Comparison of ENCODE assay signal across 9 cellular contexts in the genomic region with DNA sequence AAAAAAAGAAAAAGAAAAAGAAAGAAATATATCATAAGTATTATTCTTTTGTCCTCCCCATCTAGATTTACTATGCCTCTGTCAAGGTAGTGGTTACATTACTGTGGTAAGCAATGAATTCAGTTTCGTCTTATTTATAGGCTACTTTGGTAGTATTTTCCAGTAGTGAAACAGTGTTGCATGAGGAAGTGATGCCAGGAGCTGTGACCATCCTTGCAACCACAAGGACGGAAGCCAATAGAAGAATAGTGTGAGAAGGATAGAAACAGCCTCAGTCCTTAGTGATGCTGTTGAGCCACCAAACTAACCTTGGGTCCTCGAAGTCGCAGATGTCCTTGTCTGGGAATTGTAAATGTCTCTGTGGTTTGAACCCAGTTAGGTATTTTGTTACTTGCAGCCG.
DNase-seq lines count a peak whose midpoint lies in the region; ATAC-seq and TF ChIP-seq lines count a peak whose summit lies in the region.
"Had no signal": no experiment of that assay in that cellular context is flagged by ENCODE, and none has a peak within 500 bp of the region (broad histone marks: within the 10 kb centered on the region; RNA-seq: fewer than 3 reads in every experiment).

No MANE protein-coding gene starts in this region.

- H3K4me1 ChIP-seq in mesenchymal stem cell (ENCODE audit: control insufficient read depth, insufficient read depth, low read depth, low read length): peaks cover 8% of the 10 kb centered on the region
- peaks cover 22% of the 10 kb centered on the region for H3K4me1 ChIP-seq in PC-9 (replicated peaks; ENCODE audit: insufficient read depth)

- peak; percentile 66 for ATAC-seq in GM18870 (IDR thresholded peaks at IDR 0.05; ENCODE audit: unreplicated experiment)
- peak; percentile 51 for ATAC-seq in HG02623 (IDR thresholded peaks at IDR 0.05; ENCODE audit: unreplicated experiment)
- ATAC-seq in omental fat pad (ENCODE audit: low FRiP score): no peak
- ATAC-seq: left colon had no signal

- no peak overlapping the region for H3K9ac ChIP-seq in mesenchymal stem cell (ENCODE audit: low read length)

- peak overlapping the region in 1 of 2 experiments; percentile 31 for H2BK12ac ChIP-seq in mesenchymal stem cell (ENCODE audit: low read length in 2 of 2)

- H2AFZ ChIP-seq in mesenchymal stem cell (ENCODE audit: low read depth, low read length) (no peak overlapping the region), PC-9 (no peak overlapping the region)

- no peaks in the 10 kb centered on the region for H4K20me1 ChIP-seq in PC-9 (ENCODE audit: insufficient read depth)

- H3K4me2 ChIP-seq in mesenchymal stem cell (ENCODE audit: low read length, poor library complexity, severe bottlenecking) (no peak overlapping the region), PC-9 (no peak overlapping the region)

- no peaks in the 10 kb centered on the region for H3K9me2 ChIP-seq in PC-9 (ENCODE audit: insufficient read depth)

- no TSS peak for BruUV-seq in PC-9 (replicated peaks; lab: Mats Ljungman, UMichigan)

- H4K8ac ChIP-seq in mesenchymal stem cell (ENCODE audit: low read length): no peak overlapping the region

- no peak overlapping the region for H2AK5ac ChIP-seq in mesenchymal stem cell (ENCODE audit: low read length, severe bottlenecking)

- POLR2A ChIA-PET in PC-9 (lab: Charles Lee; ENCODE audit: unreplicated experiment): no interaction called here

- no peak overlapping the region for H4K91ac ChIP-seq in mesenchymal stem cell (ENCODE audit: low read length)

- H3K27ac ChIP-seq in mesenchymal stem cell (ENCODE audit: low read length, poor library complexity, severe bottlenecking) (no peak overlapping the region), PC-9 (no peak overlapping the region)

- H3K14ac ChIP-seq in mesenchymal stem cell (ENCODE audit: low read length in 2 of 2): no peak overlapping the region

- CTCF ChIA-PET in PC-9 (lab: Charles Lee): no interaction called here

- TF ChIP-seq CTCF in omental fat pad (IDR thresholded peaks at IDR 0.05) (no peak), PC-9 (conservative IDR thresholded peaks at IDR 0.05) (no peak)

- no peaks in the 10 kb centered on the region for H3K79me2 ChIP-seq in PC-9 (ENCODE audit: low read depth)

- no peak overlapping the region for H3K4ac ChIP-seq in mesenchymal stem cell (ENCODE audit: low read depth in 1 of 2, low read length in 2 of 2)

- DNase-seq in Kasumi-1 (lab: John Stamatoyannopoulos, UW) (peak; percentile 58 to 59), mesenchymal stem cell (no peak), omental fat pad (ENCODE audit: low spot score) (no peak), NCI-H345 treated with DMSO at 0.1 percent for 48 hours (lab: John Stamatoyannopoulos, UW; ENCODE audit: unreplicated experiment) (no peak), PC-9 (no peak)
- no peak for DNase-seq in effector CD4-positive, alpha-beta T cell
- DNase-seq: left colon had no signal

- intact Hi-C loops in PC-9 (cut with micrococcal nuclease; ENCODE audit: unreplicated experiment): no loop called here

- 95% methylated on average over 5 of the region's 5 CpGs for WGBS in mesenchymal stem cell

- no peaks in the 10 kb centered on the region for H3K9me3 ChIP-seq in mesenchymal stem cell (ENCODE audit: control insufficient read depth, low read length)
- no peaks in the 10 kb centered on the region for H3K9me3 ChIP-seq in PC-9 (ENCODE audit: insufficient read depth, low read depth)

- no peaks in the 10 kb centered on the region for H3K79me1 ChIP-seq in mesenchymal stem cell (replicated peaks; ENCODE audit: low read length, poor library complexity, severe bottlenecking)

- no peak overlapping the region for H3K18ac ChIP-seq in mesenchymal stem cell (ENCODE audit: low read depth in 1 of 2, low read length in 2 of 2)

- no peak overlapping the region for H3K23ac ChIP-seq in mesenchymal stem cell (ENCODE audit: low read length in 2 of 2)

- H3K36me3 ChIP-seq in mesenchymal stem cell (ENCODE audit: control insufficient read depth in 1 of 2, insufficient read depth in 2 of 2, low read depth in 1 of 2, low read length in 2 of 2) (peaks cover 0 to 9% of the 10 kb centered on the region in 2 experiments), PC-9 (ENCODE audit: low read depth) (no peaks in the 10 kb centered on the region; the same call in 1 of the 2 replicates)

- H2BK15ac ChIP-seq in mesenchymal stem cell (ENCODE audit: low read depth, poor library complexity, severe bottlenecking): no peak overlapping the region

- H2BK120ac ChIP-seq in mesenchymal stem cell (ENCODE audit: low read depth, low read length): peak overlapping the region; percentile 15

- H3K4me3 ChIP-seq in mesenchymal stem cell (ENCODE audit: insufficient read depth in 1 of 2, low read depth in 1 of 2, low read length in 2 of 2): no peak overlapping the region
- no peak overlapping the region for H3K4me3 ChIP-seq in PC-9

- H3K27me3 ChIP-seq in mesenchymal stem cell (ENCODE audit: control insufficient read depth in 1 of 2, insufficient read depth in 1 of 2, low read length in 2 of 2) (no peaks in the 10 kb centered on the region), PC-9 (ENCODE audit: insufficient read depth, low read depth) (no peaks in the 10 kb centered on the region)

- H2BK5ac ChIP-seq in mesenchymal stem cell (ENCODE audit: low read depth, low read length, poor library complexity, severe bottlenecking): no peak overlapping the region

- H3F3A ChIP-seq in PC-9 (ENCODE audit: insufficient read depth, low read depth): peaks cover 15% of the 10 kb centered on the region; the same call in 1 of the 2 replicates

Comparison
In these comparisons a context has a peak if more than half of its experiments do, and no peak if none do; other contexts are left out.
1. DNase-seq: peak in Kasumi-1 (2 of 2); none in mesenchymal stem cell (single experiment), omental fat pad (single experiment), effector CD4-positive, alpha-beta T cell (single experiment), NCI-H345 treated with DMSO at 0.1 percent for 48 hours (single experiment) and PC-9 (0 of 2).